ENCODE assay signal across 8 cellular contexts in the genomic region with DNA sequence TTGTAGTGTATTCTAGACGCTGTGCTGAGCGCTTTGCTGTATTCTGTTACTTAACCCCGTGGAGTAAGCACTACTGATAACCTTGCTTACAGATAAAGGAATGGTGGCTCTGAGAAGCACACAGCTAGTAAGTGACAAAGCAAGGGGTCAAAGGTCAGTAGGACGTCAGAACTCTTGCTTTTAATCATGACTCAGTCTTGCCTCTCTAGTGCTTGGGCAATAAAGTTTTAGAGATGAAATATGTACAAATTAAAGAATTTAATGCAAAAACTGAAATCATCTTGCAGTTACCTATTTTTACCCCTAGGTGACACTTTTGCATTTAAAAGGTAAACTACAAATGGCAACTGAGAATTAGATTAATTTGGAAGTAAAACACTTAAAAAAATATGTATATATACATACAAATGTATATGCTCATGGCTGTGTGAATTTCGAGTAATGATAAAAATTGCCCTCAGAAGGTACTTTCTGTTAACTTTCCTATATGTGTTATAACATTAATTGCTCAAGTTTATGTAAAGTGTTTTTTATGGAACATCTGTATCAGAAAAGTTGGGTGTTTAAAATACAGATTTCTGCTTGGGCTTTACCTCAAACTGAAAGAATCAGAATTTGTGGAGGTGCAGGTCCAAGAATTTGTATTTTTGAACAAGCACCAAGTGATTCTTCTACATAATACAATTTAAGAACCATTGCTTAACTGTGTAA.
DNase-seq lines count a peak whose midpoint lies in the region; ATAC-seq and TF ChIP-seq lines count a peak whose summit lies in the region.

No MANE protein-coding gene starts in this region.

- DNase-seq in SIG-M5 treated with dmso at 0.1 percent for 504 hours (lab: John Stamatoyannopoulos, UW; ENCODE audit: unreplicated experiment) (peak; percentile 46), SIG-M5 (lab: John Stamatoyannopoulos, UW) (no peak), Peyer's patch (peak in 1 of 3 donors; percentile 53), fibroblast of pulmonary artery (ENCODE audit: low read depth) (peak; percentile 76), tibial nerve (ENCODE audit: low spot score in 2 of 2) (no peak), NCI-H146 (lab: John Stamatoyannopoulos, UW) (no peak), amniotic stem cell (lab: John Stamatoyannopoulos, UW) (no peak)

- H3K4me3 ChIP-seq in Peyer's patch (no peak overlapping the region), fibroblast of pulmonary artery (replicated peaks; ENCODE audit: low read depth, low read length) (no peak overlapping the region), tibial nerve (no peak overlapping the region)

- H3K27me3 ChIP-seq in Peyer's patch (no peaks in the 10 kb centered on the region), tibial nerve (no peaks in the 10 kb centered on the region)

- H3K27ac ChIP-seq in Peyer's patch (no peak overlapping the region), tibial nerve (no peak overlapping the region)

- 38 to 39% methylated on average over 5 of the region's 5 CpGs for WGBS in tibial nerve, 2 donors

- no peak for ATAC-seq in GM19467 (IDR thresholded peaks at IDR 0.05; ENCODE audit: unreplicated experiment)

- H3K36me3 ChIP-seq in Peyer's patch (no peaks in the 10 kb centered on the region), tibial nerve (no peaks in the 10 kb centered on the region)

- no peak for TF ChIP-seq EP300 in tibial nerve (IDR thresholded peaks at IDR 0.05)

- H3K4me1 ChIP-seq in Peyer's patch, result no peaks in the 10 kb centered on the region
- peaks cover 0 to 5% (median 0%) of the 10 kb centered on the region in 4 donors for H3K4me1 ChIP-seq in tibial nerve

- TF ChIP-seq POLR2A in Peyer's patch (IDR thresholded peaks at IDR 0.05), result no peak
- no peak for TF ChIP-seq POLR2A in tibial nerve (IDR thresholded peaks at IDR 0.05)

- H3K9me3 ChIP-seq in Peyer's patch, result no peaks in the 10 kb centered on the region
- peaks cover 0 to 7% (median 0%) of the 10 kb centered on the region in 4 donors for H3K9me3 ChIP-seq in tibial nerve

- TF ChIP-seq CTCF in Peyer's patch (IDR thresholded peaks at IDR 0.05), result peak in 5 of 6 experiments; percentile 34 to 65 (median 61)
- TF ChIP-seq CTCF in fibroblast of pulmonary artery (IDR thresholded peaks at IDR 0.05; ENCODE audit: low read length, missing control alignments), result peak; percentile 57
- peak; percentile 30 to 54 (median 38) for TF ChIP-seq CTCF in tibial nerve (IDR thresholded peaks at IDR 0.05)

Comparison
In these comparisons a context has a peak if more than half of its experiments do, and no peak if none do; other contexts are left out.
1. DNase-seq: peak in SIG-M5 treated with dmso at 0.1 percent for 504 hours (single experiment) and fibroblast of pulmonary artery (single experiment); none in SIG-M5 (single experiment), tibial nerve (0 of 2), NCI-H146 (single experiment) and amniotic stem cell (single experiment).
2. Peak in every context shown above with its lines, with median percentiles within 50 percentile points of each other: CTCF ChIP-seq.